Comparison of ENCODE assay signal across 8 cellular contexts in genomic region chr1:100896481-100896982, GRCh38. TPM values are rescaled to one million over a fixed set of nuclear protein-coding genes. Genes with fewer than 3 reads are reported as not detected.
DNase-seq lines count a peak whose midpoint lies in the region; ATAC-seq and TF ChIP-seq lines count a peak whose summit lies in the region.

No MANE protein-coding gene starts in this region.

- H3F3A ChIP-seq in OCI-LY1 (ENCODE audit: insufficient read depth, low read length): no peaks in the 10 kb centered on the region

- POLR2A ChIA-PET in CD8-positive, alpha-beta T cell (lab: Charles Lee): interaction anchor here (0.6 to 1.8 kb wide), 4 partner anchors 9 to 371 kb away, joined by 3 to 12 read pairs (median 3); partner anchors contain the start of gene S1PR1

- H3K36me3 ChIP-seq in CD8-positive, alpha-beta T cell (ENCODE audit: insufficient read depth, low read length): peaks cover 12% of the 10 kb centered on the region
- peaks cover 28% of the 10 kb centered on the region for H3K36me3 ChIP-seq in OCI-LY1 (ENCODE audit: insufficient read depth, low read length)
- peaks cover 24% of the 10 kb centered on the region for H3K36me3 ChIP-seq in osteoblast (ENCODE audit: insufficient read depth, low read length)

- H2AFZ ChIP-seq in OCI-LY1 (ENCODE audit: low read length): no peak overlapping the region
- H2AFZ ChIP-seq in osteoblast (ENCODE audit: low read length): peak overlapping the region; percentile 94

- peak overlapping the region; percentile 100 for H3K27ac Mint-ChIP-seq in CD8-positive, alpha-beta T cell
- peak overlapping the region; percentile 94 for H3K27ac Mint-ChIP-seq in activated T-cell treated with anti-CD3 and anti-CD28 coated beads, Interleukin-2, amount 50 U/mL, for 72 hours
- peak overlapping the region; percentile 99 for H3K27ac Mint-ChIP-seq in type B pancreatic cell

- H4K20me1 ChIP-seq in OCI-LY1 (ENCODE audit: insufficient read depth, low read length) (no peaks in the 10 kb centered on the region), osteoblast (ENCODE audit: insufficient read depth, low read length) (no peaks in the 10 kb centered on the region)

- no peaks in the 10 kb centered on the region for H3K9me2 ChIP-seq in OCI-LY1 (ENCODE audit: low read depth, low read length)

- H3K4me3 Mint-ChIP-seq in CD8-positive, alpha-beta T cell: peak overlapping the region; percentile 100
- H3K4me3 Mint-ChIP-seq in activated T-cell treated with anti-CD3 and anti-CD28 coated beads, Interleukin-2, amount 50 U/mL, for 72 hours: peak overlapping the region; percentile 95 to 99
- H3K4me3 Mint-ChIP-seq in type B pancreatic cell: peak overlapping the region; percentile 99

- H3K4me2 ChIP-seq in OCI-LY1 (ENCODE audit: low read length) (peak overlapping the region; percentile 89), osteoblast (ENCODE audit: insufficient read depth, low read length) (peak overlapping the region; percentile 97)

- peak overlapping the region; percentile 82 for H3K9ac ChIP-seq in OCI-LY1 (ENCODE audit: low read length)

- no peak for TF ChIP-seq CTCF in CD8-positive, alpha-beta T cell (IDR thresholded peaks at IDR 0.05)
- TF ChIP-seq CTCF in OCI-LY1 (IDR thresholded peaks at IDR 0.05; ENCODE audit: low read length) (no peak), osteoblast (IDR thresholded peaks at IDR 0.05; ENCODE audit: extremely low read depth, low read depth, low read length) (no peak), type B pancreatic cell (conservative IDR thresholded peaks at IDR 0.05) (no peak)

- H3K36me3 Mint-ChIP-seq in CD8-positive, alpha-beta T cell: peaks cover 55% of the 10 kb centered on the region
- peaks cover 12 to 31% of the 10 kb centered on the region in 2 donors for H3K36me3 Mint-ChIP-seq in activated T-cell treated with anti-CD3 and anti-CD28 coated beads, Interleukin-2, amount 50 U/mL, for 72 hours (ENCODE audit: insufficient read depth in 2 of 2)
- peaks cover 17% of the 10 kb centered on the region for H3K36me3 Mint-ChIP-seq in type B pancreatic cell

- peak overlapping the region; percentile 92 for H3K4me3 ChIP-seq in CD8-positive, alpha-beta T cell (ENCODE audit: low read depth, low read length)
- H3K4me3 ChIP-seq in OCI-LY1 (ENCODE audit: low read depth, low read length, poor library complexity, severe bottlenecking) (peak overlapping the region; percentile 87), osteoblast (ENCODE audit: insufficient read depth, low read length) (peak overlapping the region; percentile 96)

- H3K79me2 ChIP-seq in OCI-LY1 (ENCODE audit: insufficient read depth, low read length) (no peaks in the 10 kb centered on the region), osteoblast (ENCODE audit: insufficient read depth, low read length) (peaks cover 66% of the 10 kb centered on the region)

- H3K27me3 Mint-ChIP-seq in CD8-positive, alpha-beta T cell (ENCODE audit: low read depth): no peaks in the 10 kb centered on the region
- no peaks in the 10 kb centered on the region for H3K27me3 Mint-ChIP-seq in activated T-cell treated with anti-CD3 and anti-CD28 coated beads, Interleukin-2, amount 50 U/mL, for 72 hours (ENCODE audit: low read depth)
- H3K27me3 Mint-ChIP-seq in type B pancreatic cell: no peaks in the 10 kb centered on the region

- no peaks in the 10 kb centered on the region for H3K9me3 Mint-ChIP-seq in CD8-positive, alpha-beta T cell
- H3K9me3 Mint-ChIP-seq in activated T-cell treated with anti-CD3 and anti-CD28 coated beads, Interleukin-2, amount 50 U/mL, for 72 hours: no peaks in the 10 kb centered on the region
- H3K9me3 Mint-ChIP-seq in type B pancreatic cell: peaks cover 4% of the 10 kb centered on the region

- peak; percentile 28 to 79 (median 58) for DNase-seq in CD8-positive, alpha-beta T cell
- DNase-seq in GM19240 (ENCODE audit: insufficient read length, low spot score) (peak; percentile 18), fibroblast of peridontal ligament (ENCODE audit: extremely low read depth) (peak; percentile 61), osteoblast (ENCODE audit: insufficient read length, low spot score, missing footprints) (no peak), type B pancreatic cell (ENCODE audit: extremely low spot score, unreplicated experiment) (no peak)
- peak; percentile 65 for DNase-seq in activated T-cell treated with anti-CD3 and anti-CD28 coated beads, Interleukin-2, amount 50 U/mL, for 72 hours

- peaks cover 55% of the 10 kb centered on the region for H3K4me1 Mint-ChIP-seq in CD8-positive, alpha-beta T cell (ENCODE audit: low read depth)
- H3K4me1 Mint-ChIP-seq in activated T-cell treated with anti-CD3 and anti-CD28 coated beads, Interleukin-2, amount 50 U/mL, for 72 hours (ENCODE audit: low read depth): peaks cover 68% of the 10 kb centered on the region
- H3K4me1 Mint-ChIP-seq in type B pancreatic cell (ENCODE audit: unreplicated experiment): peaks cover 23% of the 10 kb centered on the region

- ATAC-seq in CD8-positive, alpha-beta T cell: peak; percentile 80
- peak; percentile 34 for ATAC-seq in HG03432 (IDR thresholded peaks at IDR 0.05; ENCODE audit: unreplicated experiment)
- peak; percentile 80 to 81 for ATAC-seq in activated T-cell treated with anti-CD3 and anti-CD28 coated beads, Interleukin-2, amount 50 U/mL, for 72 hours (replicated peaks in 1 of 2)

- intact Hi-C loops in CD8-positive, alpha-beta T cell (cut with DNase I, micrococcal nuclease): loop anchor here (1.0 to 10.0 kb wide), 12 partner anchors 9 to 924 kb away; partner anchors contain the start of genes RTCA (in 2 of the 2), CDC14A (in 1 of the 2) and DPH5 (in 1 of the 2)

- no peaks in the 10 kb centered on the region for H3K9me3 ChIP-seq in CD8-positive, alpha-beta T cell (ENCODE audit: low read length)
- H3K9me3 ChIP-seq in OCI-LY1 (ENCODE audit: low read length) (no peaks in the 10 kb centered on the region), osteoblast (ENCODE audit: low read depth, low read length) (no peaks in the 10 kb centered on the region)

- H3K27ac ChIP-seq in CD8-positive, alpha-beta T cell (ENCODE audit: low read depth, low read length): peak overlapping the region; percentile 85
- H3K27ac ChIP-seq in OCI-LY1 (ENCODE audit: low read depth, low read length, poor library complexity, severe bottlenecking) (peak overlapping the region; percentile 37), osteoblast (ENCODE audit: low read depth, low read length) (peak overlapping the region; percentile 89)

- H3K27me3 ChIP-seq in CD8-positive, alpha-beta T cell (ENCODE audit: insufficient read depth, low read length): no peaks in the 10 kb centered on the region
- no peaks in the 10 kb centered on the region for H3K27me3 ChIP-seq in OCI-LY1 (ENCODE audit: insufficient read depth, low read length)
- no peaks in the 10 kb centered on the region for H3K27me3 ChIP-seq in osteoblast (ENCODE audit: insufficient read depth, low read length)

- CTCF ChIA-PET in CD8-positive, alpha-beta T cell (lab: Charles Lee): interaction anchor here (0.9 to 2.1 kb wide), 2 partner anchors 28 to 392 kb away, joined by 3 to 7 read pairs; no protein-coding TSS in a partner anchor

- peaks cover 20% of the 10 kb centered on the region for H3K4me1 ChIP-seq in CD8-positive, alpha-beta T cell (ENCODE audit: insufficient read depth, low read length)
- H3K4me1 ChIP-seq in OCI-LY1 (ENCODE audit: insufficient read depth, low read length, severe bottlenecking): peaks cover 26% of the 10 kb centered on the region
- peaks cover 22% of the 10 kb centered on the region for H3K4me1 ChIP-seq in osteoblast (ENCODE audit: insufficient read depth, low read length)

RNA-seq across cellular contexts. Expression of gene SLC30A7, which starts 0.6 kb away (rescaled TPM):
- total RNA-seq in CD8-positive, alpha-beta T cell: 10 to 100 TPM; 18.8 to 20.2 TPM
- total RNA-seq in activated T-cell treated with anti-CD3 and anti-CD28 coated beads, Interleukin-2, amount 50 U/mL, for 72 hours: 10 to 100 TPM; 39.3 to 48.7 TPM
- total RNA-seq in osteoblast (69.8 and 86.3 TPM in 2 replicates), type B pancreatic cell (ENCODE audit: low replicate concordance) (30.1 and 37.5 TPM in 2 replicates)

RNA-seq across cellular contexts. Expression of gene EXTL2, which starts 1.9 kb away (rescaled TPM):
- 1 to 10 TPM; 1.2 to 2.1 TPM for total RNA-seq in CD8-positive, alpha-beta T cell
- 1 to 10 TPM; 4.0 to 4.9 TPM for total RNA-seq in activated T-cell treated with anti-CD3 and anti-CD28 coated beads, Interleukin-2, amount 50 U/mL, for 72 hours
- 36.2 and 42.1 TPM in 2 replicates for total RNA-seq in osteoblast
- 11.7 and 40.1 TPM in 2 replicates for total RNA-seq in type B pancreatic cell (ENCODE audit: low replicate concordance)

Comparison
In these comparisons a context has a peak if more than half of its experiments do, and no peak if none do; other contexts are left out.
1. DNase-seq: peak in CD8-positive, alpha-beta T cell (7 of 7), GM19240 (single experiment), activated T-cell treated with anti-CD3 and anti-CD28 coated beads, Interleukin-2, amount 50 U/mL, for 72 hours (2 of 2) and fibroblast of peridontal ligament (single experiment); none in osteoblast (single experiment) and type B pancreatic cell (single experiment).
2. H3K27ac ChIP-seq: peak in every context shown above with its lines; median percentile 89 in osteoblast; 85 in CD8-positive, alpha-beta T cell; 37 in OCI-LY1.
3. Peak in every context shown above with its lines, with median percentiles within 50 percentile points of each other: ATAC-seq, H3K4me3 ChIP-seq, H3K27ac Mint-ChIP-seq and H3K4me3 Mint-ChIP-seq.